ENCODE assay signal across 29 cellular contexts in the genomic region with DNA sequence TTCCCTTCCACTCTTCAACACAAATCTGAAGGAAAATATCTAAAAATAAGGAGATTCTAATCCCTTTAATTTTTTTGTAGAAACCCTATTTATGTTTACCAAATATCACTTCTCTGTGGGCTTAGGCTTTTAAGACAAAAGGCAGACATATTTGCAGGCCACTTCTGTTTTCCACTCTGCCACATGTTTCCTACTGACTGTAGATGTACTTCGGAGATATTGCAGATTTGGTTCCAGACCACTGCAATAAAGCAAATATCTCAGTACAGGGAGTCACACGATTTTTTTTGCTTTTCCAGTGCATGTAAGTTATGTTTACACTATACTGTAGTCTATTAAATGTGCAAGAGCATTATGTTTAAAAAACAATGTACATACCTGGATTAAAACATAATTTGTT.
"Had no signal": no experiment of that assay in that cellular context is flagged by ENCODE, and none has a peak within 500 bp of the region (broad histone marks: within the 10 kb centered on the region; RNA-seq: fewer than 3 reads in every experiment).

No MANE protein-coding gene starts in this region.

- H3K9me3 Mint-ChIP-seq: activated naive CD4-positive, alpha-beta T cell treated with anti-CD3 and anti-CD28 coated beads for 36 hours; activated T-cell treated with anti-CD3 and anti-CD28 coated beads, Interleukin-2, amount 50 U/mL, for 24 hours; brain; T-helper 2 cell treated with Interferon-gamma antibody and Interleukin-4, amounts not matched to agents 5 μg/mL and 100 μg/mL, for 36 hours; WTC11 had no signal

- H3K36me3 ChIP-seq: SJSA1 had no signal

- H3K4me3 Mint-ChIP-seq: activated CD8-positive, alpha-beta memory T cell treated with anti-CD3 and anti-CD28 coated beads, Interleukin-2, amount 10 ng/mL, durations not matched to agents 7 days and 5 days; activated naive CD4-positive, alpha-beta T cell treated with anti-CD3 and anti-CD28 coated beads for 36 hours; activated naive CD8-positive, alpha-beta T cell; activated T-cell treated with anti-CD3 and anti-CD28 coated beads, Interleukin-2, amount 50 U/mL, for 24 hours; brain; IgD-negative memory B cell; T-helper 2 cell treated with Interferon-gamma antibody and Interleukin-4, amounts not matched to agents 5 μg/mL and 100 μg/mL, for 36 hours; WTC11 had no signal

- H3K27ac ChIP-seq: SJSA1 had no signal

- ATAC-seq: activated CD8-positive, alpha-beta memory T cell treated with anti-CD3 and anti-CD28 coated beads, Interleukin-2, amount 10 ng/mL, durations not matched to agents 7 days and 5 days; Panc1; WTC11 had no signal

- H3K4me1 Mint-ChIP-seq: activated CD8-positive, alpha-beta memory T cell treated with anti-CD3 and anti-CD28 coated beads, Interleukin-2, amount 10 ng/mL, durations not matched to agents 7 days and 5 days; brain; IgD-negative memory B cell had no signal

- DNase-seq: activated CD4-positive, alpha-beta T cell treated with anti-CD3 and anti-CD28 coated beads for 48 hours; activated CD4-positive, alpha-beta T cell treated with anti-CD3 and anti-CD28 coated beads, Interleukin-2, amount 50 U/mL, for 48 hours; activated CD4-positive, CD25-positive, alpha-beta regulatory T cell treated with anti-CD3 and anti-CD28 coated beads, Interleukin-2, amount 50 U/mL, for 72 hours; activated CD8-positive, alpha-beta memory T cell treated with anti-CD3 and anti-CD28 coated beads, Interleukin-2, amount 10 ng/mL, durations not matched to agents 7 days and 5 days; activated effector memory CD4-positive, alpha-beta T cell treated with anti-CD3 and anti-CD28 coated beads, Interleukin-2, amount 50 U/mL, for 16 hours; activated naive CD4-positive, alpha-beta T cell treated with anti-CD3 and anti-CD28 coated beads for 36 hours; activated T-cell treated with anti-CD3 and anti-CD28 coated beads, Interleukin-2, amount 50 U/mL, for 24 hours; amygdala; cerebellar nuclear complex; KG1; NCI-H1092 treated with DMSO at 0.1 percent for 48 hours; NCI-H1417 treated with DMSO at 0.1 percent for 48 hours; NCI-H1694; NCI-H2029; NCI-H2107; NCI-H345; NCI-H510A; NCI-H526 treated with DMSO at 0.1 percent for 48 hours; NCI-H82; RPMI8226; SHP77; T-helper 1 cell had no signal

- H3K36me3 Mint-ChIP-seq: activated CD8-positive, alpha-beta memory T cell treated with anti-CD3 and anti-CD28 coated beads, Interleukin-2, amount 10 ng/mL, durations not matched to agents 7 days and 5 days; activated naive CD8-positive, alpha-beta T cell; brain; IgD-negative memory B cell; WTC11 had no signal

- H3K4me1 ChIP-seq: SJSA1 had no signal

- H3K4me3 ChIP-seq: SJSA1 had no signal

- H3K9me3 ChIP-seq: SJSA1 had no signal

- H3K27ac Mint-ChIP-seq: activated CD8-positive, alpha-beta memory T cell treated with anti-CD3 and anti-CD28 coated beads, Interleukin-2, amount 10 ng/mL, durations not matched to agents 7 days and 5 days; activated naive CD4-positive, alpha-beta T cell treated with anti-CD3 and anti-CD28 coated beads for 36 hours; activated naive CD8-positive, alpha-beta T cell; activated T-cell treated with anti-CD3 and anti-CD28 coated beads, Interleukin-2, amount 50 U/mL, for 24 hours; brain; IgD-negative memory B cell; T-helper 2 cell treated with Interferon-gamma antibody and Interleukin-4, amounts not matched to agents 5 μg/mL and 100 μg/mL, for 36 hours; WTC11 had no signal
